Comparison of ENCODE assay signal across 1 cellular context in genomic region chr14:20413785-20414117, GRCh38.
TF ChIP-seq lines count a peak whose summit lies in the region.

No MANE protein-coding gene starts in this region.

TF ChIP-seq in GM23338, 12 proteins besides CTCF, POLR2A, EP300 and RAD21 (continued from another document):
- no peak for TF ChIP-seq ZNF462 (CRISPR knock-in tag; IDR thresholded peaks at IDR 0.05)
- no peak for TF ChIP-seq ETS1 (IDR thresholded peaks at IDR 0.05)
- no peak for TF ChIP-seq ZNF331 (CRISPR knock-in tag; IDR thresholded peaks at IDR 0.05; ENCODE audit: low read depth)
